Comparison of ENCODE assay signal across 4 cellular contexts in genomic region chr2:74527741-74528140, GRCh38. TPM values are rescaled to one million over a fixed set of nuclear protein-coding genes. Genes with fewer than 3 reads are reported as not detected.
DNase-seq lines count a peak whose midpoint lies in the region; ATAC-seq and TF ChIP-seq lines count a peak whose summit lies in the region.

No MANE protein-coding gene starts in this region.

- H3K36me3 Mint-ChIP-seq in mesothelial cell of epicardium = peaks cover 24% of the 10 kb centered on the region

- TF ChIP-seq CTCF in Panc1 (IDR thresholded peaks at IDR 0.05) (no peak), mesothelial cell of epicardium (IDR thresholded peaks at IDR 0.05; ENCODE audit: unreplicated experiment) (no peak)

- no peak overlapping the region for H3K4me3 ChIP-seq in Panc1 (ENCODE audit: low read depth in 2 of 2, low read length in 2 of 2)

- no peak overlapping the region for H3K27ac ChIP-seq in Panc1 (ENCODE audit: low read length)

- POLR2A ChIA-PET in Panc1 (lab: Charles Lee) = no interaction called here

- peaks cover 10% of the 10 kb centered on the region for H3K27me3 Mint-ChIP-seq in mesothelial cell of epicardium (ENCODE audit: low read depth)

- CTCF ChIA-PET in Panc1 (lab: Charles Lee) = no interaction called here

- DNase-seq in Panc1 (ENCODE audit: low read depth, low spot score) = no peak
- no peak for DNase-seq in mesothelial cell of epicardium (ENCODE audit: low spot score in 2 of 2, unreplicated experiment in 2 of 2)
- no peak for DNase-seq in epidermal melanocyte (ENCODE audit: insufficient read length, low spot score)

- peak overlapping the region; percentile 90 for H3K4me3 Mint-ChIP-seq in mesothelial cell of epicardium

- H3K9me3 Mint-ChIP-seq in mesothelial cell of epicardium = peaks cover 6% of the 10 kb centered on the region

- no peak overlapping the region for H3K27ac Mint-ChIP-seq in mesothelial cell of epicardium

- H3K4me1 ChIP-seq in Panc1 (ENCODE audit: control insufficient read depth, insufficient read depth, low read length) = peaks cover 6% of the 10 kb centered on the region

- TSS peak; percentile 92 for BruUV-seq in Panc1 (replicated peaks; lab: Mats Ljungman, UMichigan)

- peaks cover 27% of the 10 kb centered on the region for H3K4me1 Mint-ChIP-seq in mesothelial cell of epicardium

- H3K27me3 ChIP-seq in Panc1 (ENCODE audit: control insufficient read depth, insufficient read depth, low read length) = no peaks in the 10 kb centered on the region

- peaks cover 3% of the 10 kb centered on the region for H3K36me3 ChIP-seq in Panc1 (ENCODE audit: control insufficient read depth, insufficient read depth, low read length)

- in situ Hi-C loops in Panc1 (cut with HindIII; ENCODE audit: low pct_unique_long_range_greater_than_20kb, low sequenced_read_pairs) = no loop called here

- H3K9me3 ChIP-seq in Panc1 (ENCODE audit: control insufficient read depth, insufficient read depth, low read depth, low read length) = no peaks in the 10 kb centered on the region

- intact Hi-C loops in Panc1 (cut with micrococcal nuclease; ENCODE audit: unreplicated experiment) = no loop called here

- ATAC-seq in Panc1 (no peak), GM21367 (IDR thresholded peaks at IDR 0.05; ENCODE audit: unreplicated experiment) (no peak)

RNA-seq across cellular contexts. Expression of gene DQX1, which starts 1.7 kb away (rescaled TPM):
- total RNA-seq in Panc1 (2021; ENCODE audit: unreplicated experiment) (0.41 TPM), mesothelial cell of epicardium (0.16 to 0.42 TPM (median 0.29 TPM) in 3 replicates)
- polyA plus RNA-seq in Panc1 (2012; ENCODE audit: insufficient read length) = 0.19 TPM

RNA-seq across cellular contexts. Expression of gene AUP1, which starts 1.8 kb away (rescaled TPM):
- total RNA-seq in Panc1 (2021; ENCODE audit: unreplicated experiment) = 142 TPM
- 145 TPM for polyA plus RNA-seq in Panc1 (2012; ENCODE audit: insufficient read length)
- total RNA-seq in mesothelial cell of epicardium = 86.2 to 89.4 TPM (median 86.8 TPM) in 3 replicates

RNA-seq across cellular contexts. Expression of gene HTRA2, which starts 2.0 kb away (rescaled TPM):
- total RNA-seq in Panc1 (2021; ENCODE audit: unreplicated experiment) = 21.2 TPM
- 21.4 TPM for polyA plus RNA-seq in Panc1 (2012; ENCODE audit: insufficient read length)
- 25.1 to 26.1 TPM (median 25.7 TPM) in 3 replicates for total RNA-seq in mesothelial cell of epicardium

RNA-seq across cellular contexts. Expression of gene TLX2, which starts 13.5 kb away (rescaled TPM):
- total RNA-seq in Panc1 (2021; ENCODE audit: unreplicated experiment) (not detected), mesothelial cell of epicardium (0.18 TPM in 1 of 3 replicates, not detected in the others)
- polyA plus RNA-seq in Panc1 (2012; ENCODE audit: insufficient read length) = 0.17 TPM

RNA-seq across cellular contexts. Expression of gene PCGF1, which starts 20.2 kb away (rescaled TPM):
- total RNA-seq in Panc1 (2021; ENCODE audit: unreplicated experiment) (36.8 TPM), mesothelial cell of epicardium (17.0 to 23.0 TPM (median 20.3 TPM) in 3 replicates)
- polyA plus RNA-seq in Panc1 (2012; ENCODE audit: insufficient read length) = 27.7 TPM
